ENCODE assay signal across 25 cellular contexts in the genomic region with DNA sequence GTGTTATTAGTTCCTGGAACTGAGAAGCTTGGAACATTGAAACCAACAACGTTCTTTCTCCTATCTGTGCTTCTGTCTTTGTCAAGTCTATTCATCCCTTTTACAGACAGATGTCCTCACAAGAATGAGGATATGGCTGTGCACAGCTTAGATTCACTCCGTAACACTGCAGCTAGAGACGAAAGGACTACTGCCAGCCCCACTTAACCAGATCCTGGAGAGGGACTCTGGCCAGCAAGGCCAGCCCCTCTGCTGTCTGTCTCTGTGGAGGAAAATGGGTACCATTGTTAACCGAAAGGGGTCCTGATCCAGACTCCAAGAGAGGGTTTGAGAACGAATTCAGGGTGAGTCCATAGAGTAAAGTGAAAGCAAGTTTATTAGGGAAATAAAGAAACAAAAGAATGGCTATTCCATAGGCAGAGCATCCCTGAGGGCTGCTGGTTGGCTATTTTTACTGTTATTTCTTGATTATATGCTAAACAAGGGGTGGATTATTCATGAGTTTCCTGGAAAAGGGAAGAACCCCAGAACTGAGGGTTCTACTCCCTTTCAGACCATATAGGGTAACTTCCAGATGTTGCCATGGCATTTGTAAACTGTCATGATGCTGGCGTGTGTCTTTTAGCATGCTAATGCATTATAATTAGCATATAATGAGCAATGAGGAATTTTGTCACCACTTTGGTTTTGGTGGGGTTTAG. TPM values are rescaled to one million over a fixed set of nuclear protein-coding genes. Genes with fewer than 3 reads are reported as not detected.
DNase-seq lines count a peak whose midpoint lies in the region; ATAC-seq, FAIRE-seq and TF ChIP-seq lines count a peak whose summit lies in the region.
"Had no signal": no experiment of that assay in that cellular context is flagged by ENCODE, and none has a peak within 500 bp of the region (broad histone marks: within the 10 kb centered on the region; RNA-seq: fewer than 3 reads in every experiment).

No MANE protein-coding gene starts in this region.

- DNase-seq in K562 (ENCODE audit: extremely low read depth in 1 of 4, low spot score in 3 of 4) (no peak), islet precursor cell (peak; percentile 56), gastrocnemius medialis (no peak), GM23248 (no peak), Right ventricle myocardium superior (no peak)
- DNase-seq in activated T-cell treated with anti-CD3 and anti-CD28 coated beads, Interleukin-2, amount 50 U/mL, for 72 hours: no peak
- DNase-seq: CD8-positive, alpha-beta T cell; DMS79 treated with DMSO at 0.1 percent for 48 hours; HCEC 1CT; KG1; MG63; NCI-H1105 treated with DMSO at 0.1 percent for 48 hours; NCI-H146; NCI-H1930; NCI-H2107; NCI-H524; NCI-H748 treated with DMSO at 0.1 percent for 48 hours had no signal

- BruUV-seq in K562 (replicated peaks; lab: Mats Ljungman, UMichigan): no TSS peak

- ATAC-seq in K562 (peak; percentile 54), gastrocnemius medialis (no peak), Right ventricle myocardium superior (ENCODE audit: poor library complexity) (no peak)
- ATAC-seq in activated T-cell treated with anti-CD3 and anti-CD28 coated beads, Interleukin-2, amount 50 U/mL, for 72 hours (replicated peaks in 1 of 2): no peak
- ATAC-seq: CD8-positive, alpha-beta T cell; PC-3 had no signal

- 20% methylated on average over 6 of the region's 6 CpGs for WGBS in K562 (ENCODE audit: insufficient coverage, low coverage, missing lambda C conversion rate)
- 58 to 68% methylated on average over 6 of the region's 6 CpGs for WGBS in GM23248 (ENCODE audit: low coverage in 1 of 2, low lambda C conversion rate in 2 of 2, missing lambda C conversion rate in 2 of 2), 2 experiments

- no peaks in the 10 kb centered on the region for H4K20me1 ChIP-seq in K562 (replicated peaks; ENCODE audit: control insufficient read depth, insufficient read depth, low read length)
- H4K20me1 ChIP-seq in GM23248 (ENCODE audit: insufficient read depth): no peaks in the 10 kb centered on the region

- H3K4me3 ChIP-seq in HUES48 (ENCODE audit: low read depth, low read length): no peak overlapping the region
- H3K4me3 ChIP-seq in K562: no peak overlapping the region
- H3K4me3 ChIP-seq in gastrocnemius medialis: no peak overlapping the region
- H3K4me3 ChIP-seq in GM23248: no peak overlapping the region
- H3K4me3 ChIP-seq: MG63, SJSA1 had no signal

- H3K79me2 ChIP-seq in K562 (ENCODE audit: control insufficient read depth, insufficient read depth, low read length) (no peaks in the 10 kb centered on the region), GM23248 (ENCODE audit: insufficient read depth) (no peaks in the 10 kb centered on the region)

- H3K9ac ChIP-seq in HUES48 (ENCODE audit: low read depth, low read length) (no peak overlapping the region; the same call in 1 of the 2 replicates), K562 (ENCODE audit: insufficient read depth in 1 of 2, low read depth in 2 of 2, low read length in 2 of 2) (no peak overlapping the region), GM23248 (no peak overlapping the region)

- no peak overlapping the region for H3K27ac Mint-ChIP-seq in activated T-cell treated with anti-CD3 and anti-CD28 coated beads, Interleukin-2, amount 50 U/mL, for 72 hours
- H3K27ac Mint-ChIP-seq: B cell; CD8-positive, alpha-beta T cell had no signal

- peaks cover 20% of the 10 kb centered on the region for H3K4me1 Mint-ChIP-seq in activated T-cell treated with anti-CD3 and anti-CD28 coated beads, Interleukin-2, amount 50 U/mL, for 72 hours (ENCODE audit: low read depth)

- TF ChIP-seq CTCF in K562 (IDR thresholded peaks at IDR 0.05 in 2 of 3, conservative IDR thresholded peaks at IDR 0.05 in 1 of 3; ENCODE audit: insufficient read depth in 2 of 3, low read depth in 1 of 3, low read length in 3 of 3) (no peak), gastrocnemius medialis (IDR thresholded peaks at IDR 0.05 in 4 of 5, conservative IDR thresholded peaks at IDR 0.05 in 1 of 5) (no peak)

- no peaks in the 10 kb centered on the region for H3K9me3 Mint-ChIP-seq in activated T-cell treated with anti-CD3 and anti-CD28 coated beads, Interleukin-2, amount 50 U/mL, for 72 hours

- no peak for TF ChIP-seq EP300 in K562 (IDR thresholded peaks at IDR 0.05; ENCODE audit: low read length)

- H3K9me3 ChIP-seq in HUES48 (ENCODE audit: control insufficient read depth, insufficient read depth, low read length) (no peaks in the 10 kb centered on the region), K562 (replicated peaks; ENCODE audit: control insufficient read depth, insufficient read depth, low read depth, low read length) (peaks cover 3% of the 10 kb centered on the region), gastrocnemius medialis (no peaks in the 10 kb centered on the region), GM23248 (ENCODE audit: low read depth) (no peaks in the 10 kb centered on the region)
- H3K9me3 ChIP-seq: SJSA1 had no signal

- no peaks in the 10 kb centered on the region for H3K9me2 ChIP-seq in GM23248 (ENCODE audit: insufficient read depth)

- H3K36me3 ChIP-seq in HUES48 (ENCODE audit: control insufficient read depth, insufficient read depth, low read length) (no peaks in the 10 kb centered on the region), K562 (ENCODE audit: control insufficient read depth, insufficient read depth, low read length) (no peaks in the 10 kb centered on the region), gastrocnemius medialis (no peaks in the 10 kb centered on the region), GM23248 (ENCODE audit: low read depth) (no peaks in the 10 kb centered on the region)
- H3K36me3 ChIP-seq: MG63, SJSA1 had no signal

- H3K27me3 ChIP-seq in HUES48 (ENCODE audit: control insufficient read depth, insufficient read depth, low read length) (no peaks in the 10 kb centered on the region), K562 (ENCODE audit: control insufficient read depth in 2 of 2, insufficient read depth in 2 of 2, low read length in 2 of 2) (no peaks in the 10 kb centered on the region), gastrocnemius medialis (no peaks in the 10 kb centered on the region), GM23248 (replicated peaks; ENCODE audit: insufficient read depth) (no peaks in the 10 kb centered on the region)
- H3K27me3 ChIP-seq: MG63, SJSA1 had no signal

- in situ Hi-C loops in K562 (cut with MboI) (no loop called here), gastrocnemius medialis (cut with MboI; ENCODE audit: low sequenced_read_pairs in 4 of 4) (no loop called here), GM23248 (cut with MboI) (no loop called here)

- H3F3A ChIP-seq in GM23248 (ENCODE audit: insufficient read depth): peaks cover 31% of the 10 kb centered on the region

- H3K4me2 ChIP-seq in K562 (ENCODE audit: insufficient read depth, low read length): no peak overlapping the region
- H3K4me2 ChIP-seq in GM23248 (ENCODE audit: unreplicated experiment): no peak overlapping the region

- intact Hi-C loops in K562 (cut with micrococcal nuclease) (no loop called here), gastrocnemius medialis (cut with DNase I; ENCODE audit: low total_unique reads) (no loop called here), Right ventricle myocardium superior (cut with DNase I) (no loop called here)

- POLR2A ChIA-PET in K562 (lab: Yijun Ruan, JAX): interaction anchor here (1.1 to 1.4 kb wide), 2 partner anchors 13 kb away, joined by 3 to 5 read pairs; no protein-coding TSS in a partner anchor

- TF ChIP-seq RAD21 in K562 (CRISPR knock-in tag; conservative IDR thresholded peaks at IDR 0.05 in 1 of 2, IDR thresholded peaks at IDR 0.05 in 1 of 2): no peak

- TF ChIP-seq POLR2A in K562 (conservative IDR thresholded peaks at IDR 0.05) (no peak), gastrocnemius medialis (IDR thresholded peaks at IDR 0.05) (no peak)

- CTCF ChIA-PET in K562 (lab: Yijun Ruan, JAX; ENCODE audit: low intra/inter-chr PET ratio): no interaction called here

- H3K9me1 ChIP-seq in K562 (ENCODE audit: control insufficient read depth, insufficient read depth, low read length): no peaks in the 10 kb centered on the region

- H3K36me3 Mint-ChIP-seq in activated T-cell treated with anti-CD3 and anti-CD28 coated beads, Interleukin-2, amount 50 U/mL, for 72 hours (ENCODE audit: insufficient read depth in 2 of 2): peaks cover 0 to 2% of the 10 kb centered on the region in 2 donors
- H3K36me3 Mint-ChIP-seq: CD8-positive, alpha-beta T cell had no signal

- FAIRE-seq in K562 (lab: Jason Lieb, UNC): no peak
- FAIRE-seq: GM12892, GM19239 had no signal

- no peaks in the 10 kb centered on the region for H3K27me3 Mint-ChIP-seq in activated T-cell treated with anti-CD3 and anti-CD28 coated beads, Interleukin-2, amount 50 U/mL, for 72 hours (ENCODE audit: low read depth)

- H3K4me1 ChIP-seq in HUES48 (ENCODE audit: control insufficient read depth, insufficient read depth, low read length) (peaks cover 2% of the 10 kb centered on the region; the same call in 1 of the 2 replicates), K562 (replicated peaks in 1 of 2; ENCODE audit: control insufficient read depth in 2 of 2, insufficient read depth in 2 of 2, low read length in 2 of 2) (no peaks in the 10 kb centered on the region; a peak in 1 of 5 replicates), gastrocnemius medialis (peaks cover 24 to 26% of the 10 kb centered on the region in 2 donors), GM23248 (ENCODE audit: insufficient read depth) (peaks cover 37% of the 10 kb centered on the region)

- H3K27ac ChIP-seq in HUES48 (ENCODE audit: low read depth, low read length) (peak overlapping the region; percentile 49), K562 (ENCODE audit: extremely low read depth, low read depth, low read length) (no peak overlapping the region), gastrocnemius medialis (peak overlapping the region in 3 of 4 donors; percentile 3 to 88 (median 87)), GM23248 (no peak overlapping the region)
- H3K27ac ChIP-seq: C4-2B, HL-60 had no signal

- no peak overlapping the region for H3K4me3 Mint-ChIP-seq in activated T-cell treated with anti-CD3 and anti-CD28 coated beads, Interleukin-2, amount 50 U/mL, for 72 hours
- H3K4me3 Mint-ChIP-seq: B cell; CD8-positive, alpha-beta T cell had no signal

- peak overlapping the region; percentile 51; the same call in 1 of the 2 replicates for H2AFZ ChIP-seq in K562 (ENCODE audit: low read depth, low read length)
- no peak overlapping the region for H2AFZ ChIP-seq in GM23248

RNA-seq across cellular contexts. Expression of gene USP24, which starts 17.4 kb away (rescaled TPM):
- 62.0 and 200 TPM in 2 replicates for total RNA-seq in K562 (2011; cell fraction: chromatin; rRNA removed; ENCODE audit: low replicate concordance)
- 24.7 and 42.9 TPM in 2 replicates for total RNA-seq in K562 (2011; cell fraction: nucleolus; rRNA removed)
- total RNA-seq in K562 (2011; cell fraction: nucleoplasm; rRNA removed): 66.4 and 102 TPM in 2 replicates
- total RNA-seq in K562 (2014; rRNA removed): 33.9 and 36.8 TPM in 2 replicates
- 54.5 and 56.4 TPM in 2 replicates for total RNA-seq in K562 (2014; rRNA removed; fragmentation: Illumina TruSeq; extraction: Trizol)
- total RNA-seq in K562 (2015; rRNA removed; fragmentation: Illumina TruSeq; extraction: Trizol): 57.6 and 62.6 TPM in 2 replicates
- total RNA-seq in K562 (2021): 40.5 and 43.4 TPM in 2 replicates
- 22.0 and 31.3 TPM in 2 replicates for polyA plus RNA-seq in K562 (2011; rRNA removed)
- polyA plus RNA-seq in K562 (2011; cell fraction: cytosol; rRNA removed): 14.2 and 17.7 TPM in 2 replicates
- 47.1 and 49.3 TPM in 2 replicates for polyA plus RNA-seq in K562 (2011; cell fraction: nucleus; rRNA removed)
- 23.4 and 27.9 TPM in 2 replicates for polyA plus RNA-seq in K562 (2012)
- 38.2 and 43.5 TPM in 2 replicates for polyA plus RNA-seq in K562 (2014; fragmentation: Illumina TruSeq; extraction: Trizol)
- polyA plus RNA-seq in K562 (2014; fragmentation: Nextera tagmentation; extraction: Ambion mirVana): 10 to 100 TPM in 1 of 2 experiments, 1 to 10 TPM in 1; 7.7 to 14.1 TPM
- polyA plus RNA-seq in K562 (2014; rRNA removed): 25.7 and 32.9 TPM in 2 replicates
- polyA minus RNA-seq in K562 (2011; rRNA and poly(A)+ RNA removed): 109 and 122 TPM in 2 replicates
- polyA minus RNA-seq in K562 (2011; cell fraction: cytosol; rRNA and poly(A)+ RNA removed): 32.7 and 45.0 TPM in 2 replicates
- polyA minus RNA-seq in K562 (2011; cell fraction: nucleus; rRNA and poly(A)+ RNA removed): 65.6 and 111 TPM in 2 replicates
- total RNA-seq in gastrocnemius medialis: 100 to 1,000 TPM in 1 of 4 donors, 10 to 100 TPM in 3; 77.3 to 102 (median 90.8) TPM
- 10 to 100 TPM; 46.1 to 46.2 TPM for total RNA-seq in activated T-cell treated with anti-CD3 and anti-CD28 coated beads, Interleukin-2, amount 50 U/mL, for 72 hours
- total RNA-seq in GM23248 (2014; rRNA removed; shearing (Covaris generic)): 16.3 and 26.9 TPM in 2 replicates
- 3.3 and 4.4 TPM in 2 replicates for polyA plus RNA-seq in GM23248 (2016; fragmentation: Nextera tagmentation; extraction: Ambion mirVana)
- total RNA-seq in Right ventricle myocardium superior: 32.9 TPM

Comparison
In these comparisons a context has a peak if more than half of its experiments do, and no peak if none do; other contexts are left out.
1. H3K27ac ChIP-seq: peak in HUES48 (single experiment) and gastrocnemius medialis (3 of 4); none in K562 (single experiment) and GM23248 (single experiment).